21 cellular contexts compared by ENCODE assay signal in genomic region chr12:42221722-42222121, GRCh38. TPM values are rescaled to one million over a fixed set of nuclear protein-coding genes. Genes with fewer than 3 reads are reported as not detected.
DNase-seq lines count a peak whose midpoint lies in the region; TF ChIP-seq lines count a peak whose summit lies in the region.
"Had no signal": no experiment of that assay in that cellular context is flagged by ENCODE, and none has a peak within 500 bp of the region (broad histone marks: within the 10 kb centered on the region; RNA-seq: fewer than 3 reads in every experiment).

No MANE protein-coding gene starts in this region.

- no peaks in the 10 kb centered on the region for H3K36me3 ChIP-seq in CD4-positive, alpha-beta memory T cell (ENCODE audit: insufficient read depth, low read length)
- peaks cover 0 to 4% of the 10 kb centered on the region in 2 experiments; a peak in 2 of 3 replicates for H3K36me3 ChIP-seq in HEK293 (ENCODE audit: control insufficient read depth in 2 of 2, insufficient read depth in 1 of 2, low read length in 2 of 2)
- peaks cover 10% of the 10 kb centered on the region for H3K36me3 ChIP-seq in endodermal cell (ENCODE audit: control insufficient read depth, insufficient read depth, low read length)
- H3K36me3 ChIP-seq: HAP-1 had no signal

- CTCF ChIA-PET in CD4-positive, alpha-beta memory T cell (lab: Charles Lee; ENCODE audit: partially characterized antibody) = no interaction called here
- CTCF ChIA-PET in HEK293 (lab: Yijun Ruan, JAX) = interaction anchor here (0.6 to 0.7 kb wide), 2 partner anchors 74 to 90 kb away, joined by 3 to 4 read pairs; no protein-coding TSS in a partner anchor

- no peaks in the 10 kb centered on the region for H3K9me3 ChIP-seq in CD4-positive, alpha-beta memory T cell (ENCODE audit: control insufficient read depth in 1 of 2, low read length in 2 of 2)
- H3K9me3 ChIP-seq in HEK293 (ENCODE audit: control insufficient read depth, insufficient read depth, low read depth, low read length) (no peaks in the 10 kb centered on the region), endodermal cell (ENCODE audit: control insufficient read depth, low read length) (peaks cover 14% of the 10 kb centered on the region)
- H3K9me3 ChIP-seq: A549, HAP-1 had no signal

- H3K4me3 ChIP-seq in CD4-positive, alpha-beta memory T cell (ENCODE audit: low read length in 2 of 2) = no peak overlapping the region
- H3K4me3 ChIP-seq in HEK293 (ENCODE audit: low read depth, low read length) (no peak overlapping the region), endodermal cell (ENCODE audit: low read length) (peak overlapping the region; percentile 13)
- H3K4me3 ChIP-seq: A549, HAP-1 had no signal

- H3K9me3 Mint-ChIP-seq in activated T-cell treated with anti-CD3 and anti-CD28 coated beads, Interleukin-2, amount 50 U/mL, for 24 hours = no peaks in the 10 kb centered on the region
- no peaks in the 10 kb centered on the region for H3K9me3 Mint-ChIP-seq in CD4-positive, alpha-beta memory T cell
- peaks cover 18% of the 10 kb centered on the region for H3K9me3 Mint-ChIP-seq in endodermal cell

- H3K27me3 Mint-ChIP-seq in activated T-cell treated with anti-CD3 and anti-CD28 coated beads, Interleukin-2, amount 50 U/mL, for 24 hours = no peaks in the 10 kb centered on the region
- H3K27me3 Mint-ChIP-seq in CD4-positive, alpha-beta memory T cell = no peaks in the 10 kb centered on the region
- H3K27me3 Mint-ChIP-seq in endodermal cell (ENCODE audit: insufficient read depth) = peaks cover 8% of the 10 kb centered on the region
- H3K27me3 Mint-ChIP-seq: B cell had no signal

- DNase-seq in activated T-cell treated with anti-CD3 and anti-CD28 coated beads, Interleukin-2, amount 50 U/mL, for 24 hours = no peak
- DNase-seq in activated T-cell treated with anti-CD3 and anti-CD28 coated beads for 4 hours = no peak
- no peak for DNase-seq in CD4-positive, alpha-beta memory T cell
- DNase-seq in endodermal cell = no peak
- DNase-seq in NCI-H1436 (lab: John Stamatoyannopoulos, UW) = no peak
- no peak for DNase-seq in glomerular visceral epithelial cell (ENCODE audit: extremely low spot score)
- no peak for DNase-seq in DMS153 (lab: John Stamatoyannopoulos, UW)
- DNase-seq: DMS79 treated with DMSO at 0.1 percent for 48 hours, KBM-7, NCI-H1105, NCI-H1694, NCI-H2081 treated with DMSO at 0.1 percent for 48 hours, NCI-H2171 treated with DMSO at 0.1 percent for 48 hours, NCI-H524 treated with DMSO at 0.1 percent for 48 hours, NCI-H82, SIG-M5 had no signal

- no peak overlapping the region for H3K27ac ChIP-seq in CD4-positive, alpha-beta memory T cell (ENCODE audit: low read depth, low read length)
- no peak overlapping the region for H3K27ac ChIP-seq in HEK293 (ENCODE audit: extremely low read depth, low read depth, low read length)
- no peak overlapping the region for H3K27ac ChIP-seq in endodermal cell (ENCODE audit: low read depth, low read length)
- H3K27ac ChIP-seq: A549 had no signal

- peaks cover 18% of the 10 kb centered on the region for H3K36me3 Mint-ChIP-seq in activated T-cell treated with anti-CD3 and anti-CD28 coated beads, Interleukin-2, amount 50 U/mL, for 24 hours (ENCODE audit: low read depth)
- H3K36me3 Mint-ChIP-seq in CD4-positive, alpha-beta memory T cell = peaks cover 16 to 17% of the 10 kb centered on the region in 2 donors
- peaks cover 17% of the 10 kb centered on the region for H3K36me3 Mint-ChIP-seq in endodermal cell (ENCODE audit: low read depth)

- H3K4me1 ChIP-seq in CD4-positive, alpha-beta memory T cell (ENCODE audit: insufficient read depth, low read length) = peaks cover 33% of the 10 kb centered on the region
- peaks cover 14% of the 10 kb centered on the region for H3K4me1 ChIP-seq in HEK293 (ENCODE audit: control insufficient read depth, insufficient read depth, low read length)
- H3K4me1 ChIP-seq in endodermal cell (ENCODE audit: control insufficient read depth, insufficient read depth, low read length) = no peaks in the 10 kb centered on the region

- H3K4me3 Mint-ChIP-seq in activated T-cell treated with anti-CD3 and anti-CD28 coated beads, Interleukin-2, amount 50 U/mL, for 24 hours = no peak overlapping the region
- H3K4me3 Mint-ChIP-seq in CD4-positive, alpha-beta memory T cell = peak overlapping the region in 3 of 8 donors; percentile 1 to 46 (median 42)
- H3K4me3 Mint-ChIP-seq in endodermal cell = no peak overlapping the region
- H3K4me3 Mint-ChIP-seq: B cell, CD14-positive monocyte had no signal

- POLR2A ChIA-PET in CD4-positive, alpha-beta memory T cell (lab: Charles Lee; ENCODE audit: partially characterized antibody) = interaction anchor here (0.6 kb wide), 1 partner anchor 76 kb away, joined by 3 read pairs; no protein-coding TSS in a partner anchor
- POLR2A ChIA-PET in HEK293 (lab: Yijun Ruan, JAX) = no interaction called here

- H3K9ac ChIP-seq in endodermal cell (ENCODE audit: extremely low read depth, low read length, poor library complexity, severe bottlenecking) = no peak overlapping the region

- 88 to 95% methylated on average over 1 to 2 of the region's 2 CpGs for WGBS in endodermal cell (ENCODE audit: insufficient coverage in 1 of 2, insufficient read length in 1 of 2), 2 experiments

- intact Hi-C loops in CD4-positive, alpha-beta memory T cell (cut with micrococcal nuclease) = no loop called here

- H3K27ac Mint-ChIP-seq in activated T-cell treated with anti-CD3 and anti-CD28 coated beads, Interleukin-2, amount 50 U/mL, for 24 hours = peak overlapping the region; percentile 51
- H3K27ac Mint-ChIP-seq in CD4-positive, alpha-beta memory T cell = peak overlapping the region in 4 of 7 donors; percentile 0 to 76 (median 8)
- H3K27ac Mint-ChIP-seq in endodermal cell = no peak overlapping the region
- H3K27ac Mint-ChIP-seq: B cell had no signal

- no peaks in the 10 kb centered on the region for H3K27me3 ChIP-seq in CD4-positive, alpha-beta memory T cell (ENCODE audit: insufficient read depth, low read length)
- H3K27me3 ChIP-seq in endodermal cell (ENCODE audit: control insufficient read depth, insufficient read depth, low read length, poor library complexity, severe bottlenecking) = no peaks in the 10 kb centered on the region

- peaks cover 58% of the 10 kb centered on the region for H3K4me1 Mint-ChIP-seq in activated T-cell treated with anti-CD3 and anti-CD28 coated beads, Interleukin-2, amount 50 U/mL, for 24 hours (ENCODE audit: low read depth)
- peaks cover 36 to 77% (median 61%) of the 10 kb centered on the region in 4 donors for H3K4me1 Mint-ChIP-seq in CD4-positive, alpha-beta memory T cell
- peaks cover 9% of the 10 kb centered on the region for H3K4me1 Mint-ChIP-seq in endodermal cell

- no peak for TF ChIP-seq CTCF in HEK293 (tag by site-specific recombination; IDR thresholded peaks at IDR 0.05)
- no peak for TF ChIP-seq CTCF in endodermal cell (conservative IDR thresholded peaks at IDR 0.05)

TF ChIP-seq in HEK293, 187 proteins besides CTCF, POLR2A, EP300 and RAD21:
- TF ChIP-seq PRDM6 (tag by site-specific recombination; IDR thresholded peaks at IDR 0.05) (0 out of 2 replicates have a peak, but pooled peaks have one; percentile 28), ZBTB1 (tag by site-specific recombination; IDR thresholded peaks at IDR 0.05) (no peak), TCF7L2 (IDR thresholded peaks at IDR 0.05; ENCODE audit: borderline replicate concordance, low read depth, low read length) (peak; percentile 49; the same call in 1 of the 2 replicates), ZNF211 (tag by site-specific recombination; IDR thresholded peaks at IDR 0.05; ENCODE audit: low read depth) (no peak), PRDM4 (tag by site-specific recombination; IDR thresholded peaks at IDR 0.05) (peak; percentile 34; the same call in 1 of the 2 replicates), ZNF302 (tag by site-specific recombination; IDR thresholded peaks at IDR 0.05; ENCODE audit: low read depth) (no peak)

RNA-seq across cellular contexts. Expression of gene YAF2, which starts 16.3 kb away (rescaled TPM):
- 10 to 100 TPM; 40.0 to 40.7 TPM for total RNA-seq in CD4-positive, alpha-beta memory T cell
- 10 to 100 TPM in 1 of 2 donors, 1 to 10 TPM in 1; 7.2 to 18.7 TPM for polyA plus RNA-seq in CD4-positive, alpha-beta memory T cell
- total RNA-seq in endodermal cell = 10 to 100 TPM; 19.4 to 27.3 TPM
- polyA plus RNA-seq in endodermal cell (2013, experiment 1 of 2) = 24.8 TPM
- polyA plus RNA-seq in endodermal cell (2013, experiment 2 of 2) = 24.9 TPM
